In the genomic region with DNA sequence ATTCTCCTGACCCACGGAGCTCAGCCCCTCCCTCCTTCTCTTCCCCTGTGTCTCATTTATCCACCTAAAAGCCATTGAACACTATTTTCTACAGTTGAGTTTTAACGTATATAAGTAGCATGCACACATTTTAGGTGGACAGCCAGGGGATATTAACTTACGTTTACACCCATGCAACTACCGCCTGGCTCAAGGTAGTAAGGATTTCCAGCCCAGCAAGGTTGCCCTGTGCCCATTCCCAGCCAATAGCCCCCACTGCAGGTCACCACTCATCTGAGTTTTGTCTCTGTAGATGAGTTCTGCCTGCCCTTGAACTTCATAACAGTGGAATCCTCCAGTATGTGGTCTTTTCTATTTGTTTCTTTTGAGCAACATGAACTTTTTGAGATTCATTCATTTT, we compare ENCODE assay signal across 21 cellular contexts.
"Had no signal": no experiment of that assay in that cellular context is flagged by ENCODE, and none has a peak within 500 bp of the region (broad histone marks: within the 10 kb centered on the region; RNA-seq: fewer than 3 reads in every experiment).

No MANE protein-coding gene starts in this region.

- H3K4me1 ChIP-seq: gastrocnemius medialis had no signal

- H3K4me3 ChIP-seq: gastrocnemius medialis, hepatocyte, vagina had no signal

- H3K9me3 ChIP-seq: gastrocnemius medialis, vagina had no signal

- H3K36me3 Mint-ChIP-seq: type B pancreatic cell had no signal

- H3K4me1 Mint-ChIP-seq: activated naive CD4-positive, alpha-beta T cell treated with anti-CD3 and anti-CD28 coated beads, Interleukin-2, amount 10 ng/mL, durations not matched to agents 7 days and 5 days; activated naive CD8-positive, alpha-beta T cell treated with anti-CD3 and anti-CD28 coated beads, Interleukin-2, amount 50 U/mL, for 24 hours; central memory CD8-positive, alpha-beta T cell; naive thymus-derived CD4-positive, alpha-beta T cell had no signal

- H3K27me3 ChIP-seq: vagina had no signal

- H3K27ac Mint-ChIP-seq: activated CD8-positive, alpha-beta T cell treated with anti-CD3 and anti-CD28 coated beads, Interleukin-2, amount 10 ng/mL, durations not matched to agents 7 days and 5 days; activated naive CD4-positive, alpha-beta T cell treated with anti-CD3 and anti-CD28 coated beads, Interleukin-2, amount 10 ng/mL, durations not matched to agents 7 days and 5 days; activated naive CD8-positive, alpha-beta T cell treated with anti-CD3 and anti-CD28 coated beads, Interleukin-2, amount 50 U/mL, for 24 hours; activated T-cell treated with anti-CD3 and anti-CD28 coated beads, Interleukin-2, amount 50 U/mL, for 24 hours; naive thymus-derived CD4-positive, alpha-beta T cell; type B pancreatic cell had no signal

- DNase-seq: activated CD8-positive, alpha-beta T cell treated with anti-CD3 and anti-CD28 coated beads, Interleukin-2, amount 10 ng/mL, durations not matched to agents 7 days and 5 days; activated gamma-delta T cell; activated naive CD4-positive, alpha-beta T cell treated with anti-CD3 and anti-CD28 coated beads, Interleukin-2, amount 10 ng/mL, durations not matched to agents 7 days and 5 days; activated naive CD8-positive, alpha-beta T cell treated with anti-CD3 and anti-CD28 coated beads, Interleukin-2, amount 50 U/mL, for 24 hours; dermis blood vessel endothelial cell; effector CD4-positive, alpha-beta T cell; gastrocnemius medialis; glutamatergic neuron; kidney; right cardiac atrium; stimulated activated CD4-positive, alpha-beta T cell treated with anti-CD3 and anti-CD28 coated beads, Interleukin-2, amount 100 ng/mL, for 48 hours; stimulated activated naive CD4-positive, alpha-beta T cell treated with Interleukin-2 at 50 U/mL for 16 hours; T-helper 2 cell had no signal

- ATAC-seq: activated CD8-positive, alpha-beta T cell treated with anti-CD3 and anti-CD28 coated beads, Interleukin-2, amount 10 ng/mL, durations not matched to agents 7 days and 5 days; activated naive CD8-positive, alpha-beta T cell treated with anti-CD3 and anti-CD28 coated beads, Interleukin-2, amount 50 U/mL, for 24 hours; gastrocnemius medialis; left colon; naive thymus-derived CD4-positive, alpha-beta T cell; right cardiac atrium had no signal

- H3K9me3 Mint-ChIP-seq: activated naive CD4-positive, alpha-beta T cell treated with anti-CD3 and anti-CD28 coated beads, Interleukin-2, amount 10 ng/mL, durations not matched to agents 7 days and 5 days had no signal

- H3K4me3 Mint-ChIP-seq: activated CD8-positive, alpha-beta T cell treated with anti-CD3 and anti-CD28 coated beads, Interleukin-2, amount 10 ng/mL, durations not matched to agents 7 days and 5 days; activated naive CD4-positive, alpha-beta T cell treated with anti-CD3 and anti-CD28 coated beads, Interleukin-2, amount 10 ng/mL, durations not matched to agents 7 days and 5 days; activated naive CD8-positive, alpha-beta T cell treated with anti-CD3 and anti-CD28 coated beads, Interleukin-2, amount 50 U/mL, for 24 hours; activated T-cell treated with anti-CD3 and anti-CD28 coated beads, Interleukin-2, amount 50 U/mL, for 24 hours; central memory CD8-positive, alpha-beta T cell; naive thymus-derived CD4-positive, alpha-beta T cell; type B pancreatic cell had no signal

- H3K79me2 ChIP-seq: hepatocyte had no signal

- H3K36me3 ChIP-seq: gastrocnemius medialis, vagina had no signal

- H3K4me2 ChIP-seq: hepatocyte had no signal

- H3K27ac ChIP-seq: epithelial cell of prostate, gastrocnemius medialis, hepatocyte, vagina had no signal

- H2AFZ ChIP-seq: hepatocyte had no signal
